In the genomic region with DNA sequence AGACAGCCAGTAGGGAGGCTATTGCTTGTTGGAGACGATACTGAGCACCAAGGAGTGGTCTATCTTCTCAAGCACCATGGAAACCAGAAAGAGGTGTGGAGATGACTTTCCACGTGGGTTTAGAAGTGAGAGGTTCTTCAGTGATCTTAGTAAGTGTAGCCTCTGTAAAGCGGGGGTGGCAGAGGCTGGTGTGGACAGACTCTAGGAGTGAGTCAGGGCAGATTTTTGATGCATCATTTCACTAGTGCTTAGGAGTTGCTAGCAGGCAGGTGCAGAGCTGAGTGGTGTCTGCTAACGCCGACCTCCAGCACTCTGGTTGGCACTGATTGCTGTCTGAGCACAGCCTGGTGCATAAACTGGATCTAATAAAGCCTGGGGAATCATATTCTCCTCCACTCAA, we compare ENCODE assay signal across 10 cellular contexts.
DNase-seq lines count a peak whose midpoint lies in the region; ATAC-seq and TF ChIP-seq lines count a peak whose summit lies in the region.
"Had no signal": no experiment of that assay in that cellular context is flagged by ENCODE, and none has a peak within 500 bp of the region (broad histone marks: within the 10 kb centered on the region; RNA-seq: fewer than 3 reads in every experiment).

No MANE protein-coding gene starts in this region.

- H3K27me3 ChIP-seq in spleen (replicated peaks in 1 of 7): no peaks in the 10 kb centered on the region
- no peaks in the 10 kb centered on the region for H3K27me3 ChIP-seq in suprapubic skin
- H3K27me3 ChIP-seq: ovary had no signal

- H3K27ac ChIP-seq in spleen: no peak overlapping the region
- H3K27ac ChIP-seq in suprapubic skin: no peak overlapping the region
- H3K27ac ChIP-seq: ovary had no signal

- H3K36me3 ChIP-seq in spleen: no peaks in the 10 kb centered on the region
- no peaks in the 10 kb centered on the region for H3K36me3 ChIP-seq in suprapubic skin
- H3K36me3 ChIP-seq: ovary had no signal

- DNase-seq in renal cortical epithelial cell (ENCODE audit: low read depth) (peak; percentile 12), spleen (no peak), progenitor cell of endocrine pancreas (ENCODE audit: low spot score, unreplicated experiment) (no peak), midbrain (lab: John Stamatoyannopoulos, UW) (no peak), suprapubic skin (ENCODE audit: low spot score in 2 of 2) (no peak)
- DNase-seq: NCI-H1092, ovary had no signal

- H3K27ac Mint-ChIP-seq in progenitor cell of endocrine pancreas: no peak overlapping the region

- no peaks in the 10 kb centered on the region for H3K4me1 Mint-ChIP-seq in progenitor cell of endocrine pancreas (ENCODE audit: low read depth)

- H3K9me3 ChIP-seq in spleen: no peaks in the 10 kb centered on the region
- no peaks in the 10 kb centered on the region for H3K9me3 ChIP-seq in suprapubic skin
- H3K9me3 ChIP-seq: ovary had no signal

- H3K4me3 Mint-ChIP-seq in progenitor cell of endocrine pancreas (ENCODE audit: low read depth): no peak overlapping the region

- intact Hi-C loops in spleen (cut with DNase I; ENCODE audit: low total_unique reads): no loop called here

- H3K4me3 ChIP-seq in spleen: no peak overlapping the region
- no peak overlapping the region for H3K4me3 ChIP-seq in suprapubic skin
- H3K4me3 ChIP-seq: ovary had no signal

- no peak for TF ChIP-seq CTCF in spleen (IDR thresholded peaks at IDR 0.05 in 8 of 11, conservative IDR thresholded peaks at IDR 0.05 in 3 of 11)
- TF ChIP-seq CTCF in progenitor cell of endocrine pancreas (IDR thresholded peaks at IDR 0.05; ENCODE audit: unreplicated experiment): no peak
- TF ChIP-seq CTCF in suprapubic skin (IDR thresholded peaks at IDR 0.05): no peak

- WGBS in spleen, 5 donors: 64 to 78% (median 70%) methylated on average over 5 of the region's 5 CpGs
- 68% methylated on average over 5 of the region's 5 CpGs for WGBS in suprapubic skin

- H3K4me1 ChIP-seq in spleen (no peaks in the 10 kb centered on the region), suprapubic skin (no peaks in the 10 kb centered on the region)

- no peaks in the 10 kb centered on the region for H3K36me3 Mint-ChIP-seq in progenitor cell of endocrine pancreas (ENCODE audit: insufficient read depth)

- no peaks in the 10 kb centered on the region for H3K9me3 Mint-ChIP-seq in progenitor cell of endocrine pancreas (ENCODE audit: low read depth)

- TF ChIP-seq EP300 in suprapubic skin (IDR thresholded peaks at IDR 0.05): no peak

- TF ChIP-seq POLR2A in spleen (IDR thresholded peaks at IDR 0.05) (no peak), suprapubic skin (IDR thresholded peaks at IDR 0.05) (no peak)

- peak; percentile 97 for ATAC-seq in GM18502 (IDR thresholded peaks at IDR 0.05; ENCODE audit: poor library complexity, unreplicated experiment)
- peak; percentile 79 for ATAC-seq in GM21515 (IDR thresholded peaks at IDR 0.05; ENCODE audit: unreplicated experiment)
- peak; percentile 94 for ATAC-seq in HG03558 (IDR thresholded peaks at IDR 0.05; ENCODE audit: extremely low read depth, unreplicated experiment)

- H3K27me3 Mint-ChIP-seq in progenitor cell of endocrine pancreas: peaks cover 8% of the 10 kb centered on the region
